31 cellular contexts compared by ENCODE assay signal in genomic region chr3:113908133-113908532, GRCh38. TPM values are rescaled to one million over a fixed set of nuclear protein-coding genes. Genes with fewer than 3 reads are reported as not detected.
"Had no signal": no experiment of that assay in that cellular context is flagged by ENCODE, and none has a peak within 500 bp of the region (broad histone marks: within the 10 kb centered on the region; RNA-seq: fewer than 3 reads in every experiment).

No MANE protein-coding gene starts in this region.

- ATAC-seq: natural killer cell; psoas muscle; right cardiac atrium; sciatic nerve; stimulated activated memory B cell treated with anti-CD40 and anti-IgM and Interleukin-4, amounts not matched to agents 10 μg/mL and 1 μg/mL and 100 μg/mL, for 72 hours; stimulated activated naive CD8-positive, alpha-beta T cell treated with anti-CD3 and anti-CD28 coated beads, Interleukin-15, amount 100 ng/mL, for 72 hours; stimulated activated naive CD8-positive, alpha-beta T cell treated with anti-CD3 and anti-CD28 coated beads, Interleukin-15, Interleukin-2, amounts not matched to agents 100 U/mL and 50 U/mL, for 24 hours; upper lobe of right lung had no signal

- H3K27ac ChIP-seq: neural progenitor cell, ovary, parathyroid adenoma, psoas muscle, skin epidermis, spleen, suprapubic skin, testis, tibial artery, upper lobe of right lung, uterus had no signal

- DNase-seq: natural killer cell; occipital lobe; ovary; posterior cingulate gyrus; psoas muscle; right cardiac atrium; spleen; stimulated activated CD4-positive, alpha-beta T cell treated with anti-CD3 and anti-CD28 coated beads, Interleukin-12 subunit alpha, Interleukin-12 subunit beta, amount 100 ng/mL, for 4 hours; stimulated activated CD4-positive, alpha-beta T cell treated with anti-CD3 and anti-CD28 coated beads, Interleukin-1b, Interleukin-23, amount 100 ng/mL, for 48 hours; stimulated activated CD4-positive, alpha-beta T cell treated with anti-CD3 and anti-CD28 coated beads, Interleukin-4, amount 100 ng/mL, for 1 hour; stimulated activated CD4-positive, alpha-beta T cell treated with anti-CD3 and anti-CD28 coated beads, Interleukin-4, amount 100 ng/mL, for 4 hours; stimulated activated CD8-positive, alpha-beta memory T cell treated with anti-CD3 and anti-CD28 coated beads, Interleukin-4, amount 100 ng/mL, for 48 hours; stimulated activated naive CD4-positive, alpha-beta T cell; stimulated activated naive CD8-positive, alpha-beta T cell treated with anti-CD3 and anti-CD28 coated beads, Interleukin-15, amount 100 ng/mL, for 72 hours; stimulated activated naive CD8-positive, alpha-beta T cell treated with anti-CD3 and anti-CD28 coated beads, Interleukin-15, Interleukin-2, amounts not matched to agents 100 U/mL and 50 U/mL, for 24 hours; substantia nigra; testis; tibial artery; transverse colon; upper lobe of right lung; uterus had no signal

- H3K9ac ChIP-seq: neural progenitor cell, parathyroid adenoma had no signal

- H3K9me3 ChIP-seq: ovary, psoas muscle, spleen, suprapubic skin, testis, tibial artery, upper lobe of right lung, uterus had no signal

- H3K79me2 ChIP-seq: parathyroid adenoma had no signal

- H3K36me3 Mint-ChIP-seq: natural killer cell, neural progenitor cell, type B pancreatic cell had no signal

- H3K27me3 ChIP-seq: neural progenitor cell, ovary, spleen, suprapubic skin, testis, tibial artery, transverse colon, upper lobe of right lung, uterus had no signal

- H3K4me1 ChIP-seq: neural progenitor cell, parathyroid adenoma, psoas muscle, suprapubic skin, testis, tibial artery, upper lobe of right lung, uterus had no signal

- H3K27me3 Mint-ChIP-seq: progenitor cell of endocrine pancreas; stimulated activated memory B cell treated with anti-CD40 and anti-IgM and Interleukin-4, amounts not matched to agents 10 μg/mL and 1 μg/mL and 100 μg/mL, for 72 hours; type B pancreatic cell had no signal

- H3K4me1 Mint-ChIP-seq: nephron; neural progenitor cell; stimulated activated memory B cell treated with anti-CD40 and anti-IgM and Interleukin-4, amounts not matched to agents 10 μg/mL and 1 μg/mL and 100 μg/mL, for 72 hours had no signal

- H3K4me2 ChIP-seq: neural progenitor cell, smooth muscle cell had no signal

- H2AFZ ChIP-seq: neural progenitor cell, parathyroid adenoma had no signal

- H3K27ac Mint-ChIP-seq: natural killer cell; nephron; neural progenitor cell; progenitor cell of endocrine pancreas; stimulated activated memory B cell treated with anti-CD40 and anti-IgM and Interleukin-4, amounts not matched to agents 10 μg/mL and 1 μg/mL and 100 μg/mL, for 72 hours; stimulated activated naive CD8-positive, alpha-beta T cell treated with anti-CD3 and anti-CD28 coated beads, Interleukin-15, amount 100 ng/mL, for 72 hours; type B pancreatic cell had no signal

- H3K4me3 Mint-ChIP-seq: natural killer cell; nephron; neural progenitor cell; stimulated activated memory B cell treated with anti-CD40 and anti-IgM and Interleukin-4, amounts not matched to agents 10 μg/mL and 1 μg/mL and 100 μg/mL, for 72 hours; stimulated activated naive CD8-positive, alpha-beta T cell treated with anti-CD3 and anti-CD28 coated beads, Interleukin-15, amount 100 ng/mL, for 72 hours; type B pancreatic cell had no signal

- H3K9me3 Mint-ChIP-seq: natural killer cell; nephron; stimulated activated memory B cell treated with anti-CD40 and anti-IgM and Interleukin-4, amounts not matched to agents 10 μg/mL and 1 μg/mL and 100 μg/mL, for 72 hours; stimulated activated naive CD8-positive, alpha-beta T cell treated with anti-CD3 and anti-CD28 coated beads, Interleukin-15, amount 100 ng/mL, for 72 hours; type B pancreatic cell had no signal

- H3K4me3 ChIP-seq: neural progenitor cell, ovary, psoas muscle, skin epidermis, smooth muscle cell, spleen, suprapubic skin, testis, tibial artery, transverse colon, upper lobe of right lung, uterus had no signal

- H3K36me3 ChIP-seq: neural progenitor cell, ovary, spleen, tibial artery, transverse colon, upper lobe of right lung, uterus had no signal

RNA-seq across cellular contexts. Expression of gene ZDHHC23, which starts 39.7 kb away (rescaled TPM):
- polyA plus RNA-seq: smooth muscle cell had no signal
